In the genomic region with DNA sequence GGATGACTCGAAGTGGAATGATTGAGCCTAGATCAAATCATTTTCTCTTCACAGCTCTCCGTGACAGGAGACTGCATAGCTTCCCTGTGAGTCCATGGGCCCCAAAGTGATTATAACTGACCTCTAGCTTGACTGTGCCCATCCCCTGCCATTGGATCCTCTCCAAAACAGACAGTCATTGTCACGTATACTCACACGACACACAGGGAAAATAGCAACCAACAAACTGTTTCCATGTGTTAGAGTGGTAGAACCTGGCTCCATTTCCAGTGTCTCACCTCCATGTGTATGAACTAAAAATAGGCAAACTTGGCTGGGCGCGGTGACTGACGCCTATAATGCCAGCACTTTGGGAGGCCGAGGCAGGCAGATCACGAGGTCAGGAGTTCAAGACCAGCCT, we compare ENCODE assay signal across 1 cellular context.
TF ChIP-seq lines count a peak whose summit lies in the region.

No MANE protein-coding gene starts in this region.

TF ChIP-seq in GM23338, 12 proteins besides CTCF, POLR2A, EP300 and RAD21 (continued from another document):
- TF ChIP-seq, protein P1, sequence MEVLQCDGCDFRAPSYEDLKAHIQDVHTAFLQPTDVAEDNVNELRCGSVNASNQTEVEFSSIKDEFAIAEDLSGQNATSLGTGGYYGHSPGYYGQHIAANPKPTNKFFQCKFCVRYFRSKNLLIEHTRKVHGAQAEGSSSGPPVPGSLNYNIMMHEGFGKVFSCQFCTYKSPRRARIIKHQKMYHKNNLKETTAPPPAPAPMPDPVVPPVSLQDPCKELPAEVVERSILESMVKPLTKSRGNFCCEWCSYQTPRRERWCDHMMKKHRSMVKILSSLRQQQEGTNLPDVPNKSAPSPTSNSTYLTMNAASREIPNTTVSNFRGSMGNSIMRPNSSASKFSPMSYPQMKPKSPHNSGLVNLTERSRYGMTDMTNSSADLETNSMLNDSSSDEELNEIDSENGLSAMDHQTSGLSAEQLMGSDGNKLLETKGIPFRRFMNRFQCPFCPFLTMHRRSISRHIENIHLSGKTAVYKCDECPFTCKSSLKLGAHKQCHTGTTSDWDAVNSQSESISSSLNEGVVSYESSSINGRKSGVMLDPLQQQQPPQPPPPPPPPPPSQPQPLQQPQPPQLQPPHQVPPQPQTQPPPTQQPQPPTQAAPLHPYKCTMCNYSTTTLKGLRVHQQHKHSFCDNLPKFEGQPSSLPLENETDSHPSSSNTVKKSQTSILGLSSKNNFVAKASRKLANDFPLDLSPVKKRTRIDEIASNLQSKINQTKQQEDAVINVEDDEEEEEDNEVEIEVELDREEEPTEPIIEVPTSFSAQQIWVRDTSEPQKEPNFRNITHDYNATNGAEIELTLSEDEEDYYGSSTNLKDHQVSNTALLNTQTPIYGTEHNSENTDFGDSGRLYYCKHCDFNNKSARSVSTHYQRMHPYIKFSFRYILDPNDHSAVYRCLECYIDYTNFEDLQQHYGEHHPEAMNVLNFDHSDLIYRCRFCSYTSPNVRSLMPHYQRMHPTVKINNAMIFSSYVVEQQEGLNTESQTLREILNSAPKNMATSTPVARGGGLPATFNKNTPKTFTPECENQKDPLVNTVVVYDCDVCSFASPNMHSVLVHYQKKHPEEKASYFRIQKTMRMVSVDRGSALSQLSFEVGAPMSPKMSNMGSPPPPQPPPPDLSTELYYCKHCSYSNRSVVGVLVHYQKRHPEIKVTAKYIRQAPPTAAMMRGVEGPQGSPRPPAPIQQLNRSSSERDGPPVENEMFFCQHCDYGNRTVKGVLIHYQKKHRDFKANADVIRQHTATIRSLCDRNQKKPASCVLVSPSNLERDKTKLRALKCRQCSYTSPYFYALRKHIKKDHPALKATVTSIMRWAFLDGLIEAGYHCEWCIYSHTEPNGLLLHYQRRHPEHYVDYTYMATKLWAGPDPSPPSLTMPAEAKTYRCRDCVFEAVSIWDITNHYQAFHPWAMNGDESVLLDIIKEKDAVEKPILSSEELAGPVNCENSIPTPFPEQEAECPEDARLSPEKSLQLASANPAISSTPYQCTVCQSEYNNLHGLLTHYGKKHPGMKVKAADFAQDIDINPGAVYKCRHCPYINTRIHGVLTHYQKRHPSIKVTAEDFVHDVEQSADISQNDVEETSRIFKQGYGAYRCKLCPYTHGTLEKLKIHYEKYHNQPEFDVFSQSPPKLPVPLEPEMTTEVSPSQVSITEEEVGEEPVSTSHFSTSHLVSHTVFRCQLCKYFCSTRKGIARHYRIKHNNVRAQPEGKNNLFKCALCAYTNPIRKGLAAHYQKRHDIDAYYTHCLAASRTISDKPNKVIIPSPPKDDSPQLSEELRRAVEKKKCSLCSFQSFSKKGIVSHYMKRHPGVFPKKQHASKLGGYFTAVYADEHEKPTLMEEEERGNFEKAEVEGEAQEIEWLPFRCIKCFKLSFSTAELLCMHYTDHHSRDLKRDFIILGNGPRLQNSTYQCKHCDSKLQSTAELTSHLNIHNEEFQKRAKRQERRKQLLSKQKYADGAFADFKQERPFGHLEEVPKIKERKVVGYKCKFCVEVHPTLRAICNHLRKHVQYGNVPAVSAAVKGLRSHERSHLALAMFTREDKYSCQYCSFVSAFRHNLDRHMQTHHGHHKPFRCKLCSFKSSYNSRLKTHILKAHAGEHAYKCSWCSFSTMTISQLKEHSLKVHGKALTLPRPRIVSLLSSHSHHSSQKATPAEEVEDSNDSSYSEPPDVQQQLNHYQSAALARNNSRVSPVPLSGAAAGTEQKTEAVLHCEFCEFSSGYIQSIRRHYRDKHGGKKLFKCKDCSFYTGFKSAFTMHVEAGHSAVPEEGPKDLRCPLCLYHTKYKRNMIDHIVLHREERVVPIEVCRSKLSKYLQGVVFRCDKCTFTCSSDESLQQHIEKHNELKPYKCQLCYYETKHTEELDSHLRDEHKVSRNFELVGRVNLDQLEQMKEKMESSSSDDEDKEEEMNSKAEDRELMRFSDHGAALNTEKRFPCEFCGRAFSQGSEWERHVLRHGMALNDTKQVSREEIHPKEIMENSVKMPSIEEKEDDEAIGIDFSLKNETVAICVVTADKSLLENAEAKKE (CRISPR knock-in tag; IDR thresholded peaks at IDR 0.05), result no peak
- no peak for TF ChIP-seq ZNF114 (CRISPR knock-in tag; IDR thresholded peaks at IDR 0.05)
- TF ChIP-seq EZH2 (IDR thresholded peaks at IDR 0.05; ENCODE audit: low read depth, unreplicated experiment), result no peak
- TF ChIP-seq, protein P2, sequence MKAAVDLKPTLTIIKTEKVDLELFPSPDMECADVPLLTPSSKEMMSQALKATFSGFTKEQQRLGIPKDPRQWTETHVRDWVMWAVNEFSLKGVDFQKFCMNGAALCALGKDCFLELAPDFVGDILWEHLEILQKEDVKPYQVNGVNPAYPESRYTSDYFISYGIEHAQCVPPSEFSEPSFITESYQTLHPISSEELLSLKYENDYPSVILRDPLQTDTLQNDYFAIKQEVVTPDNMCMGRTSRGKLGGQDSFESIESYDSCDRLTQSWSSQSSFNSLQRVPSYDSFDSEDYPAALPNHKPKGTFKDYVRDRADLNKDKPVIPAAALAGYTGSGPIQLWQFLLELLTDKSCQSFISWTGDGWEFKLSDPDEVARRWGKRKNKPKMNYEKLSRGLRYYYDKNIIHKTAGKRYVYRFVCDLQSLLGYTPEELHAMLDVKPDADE (IDR thresholded peaks at IDR 0.05), result no peak
- no peak for TF ChIP-seq STAT1 (IDR thresholded peaks at IDR 0.05; ENCODE audit: unreplicated experiment)
- TF ChIP-seq NANOG (IDR thresholded peaks at IDR 0.05; ENCODE audit: borderline replicate concordance), result no peak
- TF ChIP-seq JUNB (IDR thresholded peaks at IDR 0.05; ENCODE audit: unreplicated experiment), result no peak
TF ChIP-seq in GM23338: peak in this region for 0.
